In genomic region chr1:1616838-1617237, GRCh38 we compare ENCODE assay signal across 7 cellular contexts. TPM values are rescaled to one million over a fixed set of nuclear protein-coding genes. Genes with fewer than 3 reads are reported as not detected.
A peak's percentile ranks its signal among the peaks of the same experiment; 100 is the strongest.
DNase-seq lines count a peak whose midpoint lies in the region; ATAC-seq lines count a peak whose summit lies in the region.
"Had no signal": no experiment of that assay in that cellular context is flagged by ENCODE, and none has a peak within 500 bp of the region (broad histone marks: within the 10 kb centered on the region; RNA-seq: fewer than 3 reads in every experiment).

No MANE protein-coding gene starts in this region.

- H3K36me3 ChIP-seq in CD8-positive, alpha-beta memory T cell (ENCODE audit: insufficient read depth, low read length) = peaks cover 4% of the 10 kb centered on the region
- H3K36me3 ChIP-seq in mucosa of rectum (ENCODE audit: control insufficient read depth in 2 of 2, insufficient read depth in 2 of 2, low read length in 2 of 2) = peaks cover 4% of the 10 kb centered on the region in 2 donors

- peak overlapping the region; percentile 99 for H3K27ac ChIP-seq in CD8-positive, alpha-beta memory T cell (ENCODE audit: low read depth, low read length)
- H3K27ac ChIP-seq in mucosa of rectum (ENCODE audit: low read depth in 2 of 2, low read length in 2 of 2) = no peak overlapping the region

- ATAC-seq in HG02852 (IDR thresholded peaks at IDR 0.05; ENCODE audit: unreplicated experiment) = no peak

- POLR2A ChIA-PET in CD8-positive, alpha-beta memory T cell (lab: Charles Lee) = interaction anchor here (0.6 to 4.0 kb wide), 2 partner anchors 13 to 285 kb away, joined by 4 to 101 read pairs; no protein-coding TSS in a partner anchor

- H3K27me3 ChIP-seq in CD8-positive, alpha-beta memory T cell (ENCODE audit: insufficient read depth, low read length, poor library complexity, severe bottlenecking) = no peaks in the 10 kb centered on the region
- no peaks in the 10 kb centered on the region for H3K27me3 ChIP-seq in mucosa of rectum (ENCODE audit: control insufficient read depth in 2 of 2, insufficient read depth in 2 of 2, low read length in 2 of 2)

- H3K4me3 Mint-ChIP-seq in CD8-positive, alpha-beta memory T cell = peak overlapping the region; percentile 78 to 92 (median 84)
- peak overlapping the region; percentile 84 for H3K4me3 Mint-ChIP-seq in activated naive CD8-positive, alpha-beta T cell

- peak overlapping the region; percentile 53 for H3K4me3 ChIP-seq in CD8-positive, alpha-beta memory T cell (ENCODE audit: low read length)
- peak overlapping the region; percentile 85 to 99 for H3K4me3 ChIP-seq in mucosa of rectum (ENCODE audit: low read length in 2 of 2)

- H3K27ac Mint-ChIP-seq in CD8-positive, alpha-beta memory T cell = peak overlapping the region in 6 of 8 donors; percentile 50 to 90 (median 84)
- no peak overlapping the region for H3K27ac Mint-ChIP-seq in activated naive CD8-positive, alpha-beta T cell

- no peaks in the 10 kb centered on the region for H3K27me3 Mint-ChIP-seq in CD8-positive, alpha-beta memory T cell
- H3K27me3 Mint-ChIP-seq in activated naive CD8-positive, alpha-beta T cell = no peaks in the 10 kb centered on the region

- no peaks in the 10 kb centered on the region for H3K9me3 ChIP-seq in CD8-positive, alpha-beta memory T cell (ENCODE audit: low read length)
- H3K9me3 ChIP-seq in mucosa of rectum (ENCODE audit: control insufficient read depth in 2 of 2, low read length in 2 of 2) = no peaks in the 10 kb centered on the region

- H3K9ac ChIP-seq in mucosa of rectum (ENCODE audit: low read depth in 1 of 2, low read length in 2 of 2) = peak overlapping the region; percentile 68 to 100

- no peak for DNase-seq in CD8-positive, alpha-beta memory T cell
- no peak for DNase-seq in HK-2 (ENCODE audit: unreplicated experiment)
- DNase-seq in AG08396 (ENCODE audit: low spot score) = no peak
- DNase-seq: SHP77 had no signal

- H3K9me3 Mint-ChIP-seq in CD8-positive, alpha-beta memory T cell = peaks cover 0 to 4% (median 0%) of the 10 kb centered on the region in 5 donors
- no peaks in the 10 kb centered on the region for H3K9me3 Mint-ChIP-seq in activated naive CD8-positive, alpha-beta T cell (ENCODE audit: low read depth)

- H3K4me1 ChIP-seq in CD8-positive, alpha-beta memory T cell (ENCODE audit: insufficient read depth, low read length) = peaks cover 30% of the 10 kb centered on the region
- H3K4me1 ChIP-seq in mucosa of rectum (ENCODE audit: control insufficient read depth in 2 of 2, insufficient read depth in 2 of 2, low read length in 2 of 2) = peaks cover 21 to 23% of the 10 kb centered on the region in 2 donors

- CTCF ChIA-PET in CD8-positive, alpha-beta memory T cell (lab: Charles Lee) = interaction anchor here (3.6 kb wide), 1 partner anchor 13 kb away, joined by 17 read pairs; no protein-coding TSS in a partner anchor

- H3K4me1 Mint-ChIP-seq in CD8-positive, alpha-beta memory T cell = peaks cover 21 to 37% (median 22%) of the 10 kb centered on the region in 3 donors
- H3K4me1 Mint-ChIP-seq in activated naive CD8-positive, alpha-beta T cell (ENCODE audit: low read depth) = peaks cover 28% of the 10 kb centered on the region

- H3K36me3 Mint-ChIP-seq in CD8-positive, alpha-beta memory T cell = peaks cover 0 to 21% (median 0%) of the 10 kb centered on the region in 3 donors
- no peaks in the 10 kb centered on the region for H3K36me3 Mint-ChIP-seq in activated naive CD8-positive, alpha-beta T cell

RNA-seq across cellular contexts. Expression of gene MIB2, which starts 1.5 kb away (rescaled TPM):
- 10 to 100 TPM; 45.7 to 46.6 TPM for total RNA-seq in CD8-positive, alpha-beta memory T cell
- 40.4 TPM for polyA plus RNA-seq in CD8-positive, alpha-beta memory T cell

RNA-seq across cellular contexts. Expression of gene MMP23B, which starts 15.1 kb away (rescaled TPM):
- 1 to 10 TPM; 2.1 to 2.9 TPM for total RNA-seq in CD8-positive, alpha-beta memory T cell
- 3.4 TPM for polyA plus RNA-seq in CD8-positive, alpha-beta memory T cell

RNA-seq across cellular contexts. Expression of gene FNDC10, which starts 16.9 kb away (rescaled TPM):
- total RNA-seq in CD8-positive, alpha-beta memory T cell = 1 to 10 TPM; 2.9 to 3.1 TPM
- 1.1 TPM for polyA plus RNA-seq in CD8-positive, alpha-beta memory T cell

RNA-seq across cellular contexts. Expression of gene CDK11B, which starts 42.0 kb away (rescaled TPM):
- total RNA-seq in CD8-positive, alpha-beta memory T cell = 10 to 100 TPM; 42.2 to 45.6 TPM
- polyA plus RNA-seq in CD8-positive, alpha-beta memory T cell = 18.3 TPM

RNA-seq across cellular contexts. Expression of gene SSU72, which starts 42.2 kb away (rescaled TPM):
- total RNA-seq in CD8-positive, alpha-beta memory T cell = 100 to 1,000 TPM; 123 to 128 TPM
- 231 TPM for polyA plus RNA-seq in CD8-positive, alpha-beta memory T cell
